ENCODE assay signal across 1 cellular context in genomic region chr12:510071-510825, GRCh38.
TF ChIP-seq lines count a peak whose summit lies in the region.

No MANE protein-coding gene starts in this region.

TF ChIP-seq in SK-N-SH treated with all-trans-retinoic acid at 6 μM for 48 hours, 23 proteins besides CTCF, POLR2A, EP300 and RAD21 (continued from another document):
- TF ChIP-seq ESRRG (CRISPR knock-in tag; IDR thresholded peaks at IDR 0.05) (no peak), ZC3H10 (CRISPR knock-in tag; IDR thresholded peaks at IDR 0.05) (no peak), CSRNP3 (CRISPR knock-in tag; IDR thresholded peaks at IDR 0.05) (no peak)
